ENCODE assay signal across 2 cellular contexts in the genomic region with DNA sequence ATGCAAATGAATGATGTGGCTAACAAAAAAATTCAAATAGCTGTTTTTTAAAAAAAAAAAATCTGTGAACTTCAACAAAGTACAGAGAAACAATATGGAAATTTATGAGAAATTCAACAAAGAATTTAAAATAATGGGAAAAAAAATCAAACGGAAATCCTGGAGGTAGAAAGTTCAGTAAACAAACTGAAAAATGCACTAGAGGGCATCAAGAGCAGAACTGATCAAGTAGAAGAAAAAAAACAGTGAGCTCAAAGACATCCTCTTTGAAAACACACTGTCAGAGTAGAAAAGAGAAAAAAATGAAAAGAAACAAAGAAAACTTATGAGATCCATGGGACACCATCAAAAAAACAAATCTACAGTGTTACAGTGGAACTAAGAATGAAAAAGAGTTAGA.
A peak's percentile ranks its signal among the peaks of the same experiment; 100 is the strongest.
DNase-seq lines count a peak whose midpoint lies in the region; ATAC-seq, FAIRE-seq and TF ChIP-seq lines count a peak whose summit lies in the region.
"Not testable (repeated sequence)": the region's sequence is repeated elsewhere in the genome, so short reads cannot be mapped to it uniquely, and the experiment has no call there.

No MANE protein-coding gene starts in this region.

- DNase-seq in K562 (ENCODE audit: extremely low read depth in 1 of 4, low spot score in 3 of 4); HepG2 (ENCODE audit: low spot score): not testable (repeated sequence)

- H3K4me1 ChIP-seq in K562 (replicated peaks in 1 of 2; ENCODE audit: control insufficient read depth in 2 of 2, insufficient read depth in 2 of 2, low read length in 2 of 2); HepG2 (ENCODE audit: insufficient read depth, low read length): not testable (repeated sequence)

- H3K4me2 ChIP-seq in K562 (ENCODE audit: insufficient read depth, low read length); HepG2 (ENCODE audit: low read depth, low read length): not testable (repeated sequence)

- not testable (repeated sequence) for H3K9me1 ChIP-seq in K562 (ENCODE audit: control insufficient read depth, insufficient read depth, low read length)

- not testable (repeated sequence) for H3K36me3 ChIP-seq in K562 (ENCODE audit: control insufficient read depth, insufficient read depth, low read length); HepG2 (replicated peaks in 1 of 2; ENCODE audit: control insufficient read depth in 1 of 2, insufficient read depth in 2 of 2, low read length in 2 of 2)

- H4K20me1 ChIP-seq in K562 (replicated peaks; ENCODE audit: control insufficient read depth, insufficient read depth, low read length); HepG2 (ENCODE audit: insufficient read depth, low read length): not testable (repeated sequence)

- WGBS in K562 (ENCODE audit: insufficient coverage, low coverage, missing lambda C conversion rate): 0% methylated on average over 1 of the region's 1 CpG
- 1% methylated on average over 1 of the region's 1 CpG for WGBS in HepG2 (ENCODE audit: low lambda C conversion rate)

- not testable (repeated sequence) for H3K79me2 ChIP-seq in K562 (ENCODE audit: control insufficient read depth, insufficient read depth, low read length); HepG2 (ENCODE audit: insufficient read depth, low read length)

- TF ChIP-seq EP300 in K562 (IDR thresholded peaks at IDR 0.05; ENCODE audit: low read length); HepG2 (IDR thresholded peaks at IDR 0.05; ENCODE audit: low read depth in 2 of 2, low read length in 2 of 2); HepG2 (CRISPR knock-in tag; IDR thresholded peaks at IDR 0.05; ENCODE audit: borderline replicate concordance): not testable (repeated sequence)

- not testable (repeated sequence) for TF ChIP-seq CTCF in K562 (IDR thresholded peaks at IDR 0.05 in 2 of 3, conservative IDR thresholded peaks at IDR 0.05 in 1 of 3; ENCODE audit: insufficient read depth in 2 of 3, low read depth in 1 of 3, low read length in 3 of 3); HepG2 (CRISPR knock-in tag; IDR thresholded peaks at IDR 0.05)

- not testable (repeated sequence) for H3K4me3 ChIP-seq in K562; HepG2 (replicated peaks in 1 of 3; ENCODE audit: insufficient read depth in 1 of 3, low read depth in 2 of 3, low read length in 3 of 3)

- intact Hi-C loops in K562 (cut with micrococcal nuclease); HepG2 (cut with micrococcal nuclease; ENCODE audit: unreplicated experiment): not testable (repeated sequence)

- not testable (repeated sequence) for BruUV-seq in K562 (replicated peaks; lab: Mats Ljungman, UMichigan); HepG2 (replicated peaks; lab: Mats Ljungman, UMichigan)

- in situ Hi-C loops in K562 (cut with MboI): loop anchor here (10.0 kb wide), 1 partner anchor 448 kb away; no protein-coding TSS in a partner anchor
- in situ Hi-C loops in HepG2 (cut with HindIII; ENCODE audit: extremely low pct_ligation_motif_present, low pct_unique_long_range_greater_than_20kb): not testable (repeated sequence)

- not testable (repeated sequence) for FAIRE-seq in K562 (lab: Jason Lieb, UNC); HepG2 (lab: Jason Lieb, UNC)

- not testable (repeated sequence) for H3K27me3 ChIP-seq in K562 (ENCODE audit: control insufficient read depth in 2 of 2, insufficient read depth in 2 of 2, low read length in 2 of 2); HepG2 (ENCODE audit: control insufficient read depth in 1 of 2, insufficient read depth in 2 of 2, low read length in 2 of 2)

- not testable (repeated sequence) for H3K9ac ChIP-seq in K562 (ENCODE audit: insufficient read depth in 1 of 2, low read depth in 2 of 2, low read length in 2 of 2); HepG2 (ENCODE audit: insufficient read depth, low read depth, low read length)

- H3K9me3 ChIP-seq in K562 (replicated peaks; ENCODE audit: control insufficient read depth, insufficient read depth, low read depth, low read length): not testable (repeated sequence)
- H3K9me3 ChIP-seq in HepG2 (ENCODE audit: low read length): peaks cover 53% of the 10 kb centered on the region

- not testable (repeated sequence) for ATAC-seq in K562, HepG2

- CTCF ChIA-PET in K562 (lab: Yijun Ruan, JAX; ENCODE audit: low intra/inter-chr PET ratio); HepG2 (lab: Yijun Ruan, JAX; ENCODE audit: low intra/inter-chr PET ratio, low total read pairs): not testable (repeated sequence)

- not testable (repeated sequence) for H2AFZ ChIP-seq in K562 (ENCODE audit: low read depth, low read length); HepG2 (ENCODE audit: low read length)

- not testable (repeated sequence) for TF ChIP-seq RAD21 in K562 (CRISPR knock-in tag; conservative IDR thresholded peaks at IDR 0.05 in 1 of 2, IDR thresholded peaks at IDR 0.05 in 1 of 2); HepG2 (CRISPR knock-in tag; IDR thresholded peaks at IDR 0.05)

- POLR2A ChIA-PET in K562 (lab: Yijun Ruan, JAX); HepG2 (lab: Yijun Ruan, JAX): not testable (repeated sequence)

- TF ChIP-seq POLR2A in K562 (conservative IDR thresholded peaks at IDR 0.05); HepG2 (IDR thresholded peaks at IDR 0.05; ENCODE audit: insufficient read depth in 1 of 2, low read depth in 2 of 2, low read length in 2 of 2): not testable (repeated sequence)

- not testable (repeated sequence) for H3K27ac ChIP-seq in K562 (ENCODE audit: extremely low read depth, low read depth, low read length); HepG2 (ENCODE audit: extremely low read length, insufficient read depth, low read length)

TF ChIP-seq in K562, 482 proteins besides CTCF, POLR2A, EP300 and RAD21:
- TF ChIP-seq ZNF583 (CRISPR knock-in tag; IDR thresholded peaks at IDR 0.05): peak; percentile 96
- peak; percentile 47; the same call in 1 of the 2 replicates for TF ChIP-seq TRIM28 (IDR thresholded peaks at IDR 0.05)
- 0 out of 4 replicates have a peak, but pooled peaks of 1 of the 2 experiments have one; percentile 25 for TF ChIP-seq TRIM24 (IDR thresholded peaks at IDR 0.05)
- peak in 1 of 2 experiments; percentile 75; a peak in 2 of 3 replicates for TF ChIP-seq CBX3 (IDR thresholded peaks at IDR 0.05; ENCODE audit: borderline replicate concordance in 1 of 2, low read length in 2 of 2)
- TF ChIP-seq ZNF384 (IDR thresholded peaks at IDR 0.05; ENCODE audit: low read depth, low read length): peak; percentile 52; the same call in 1 of the 2 replicates
- TF ChIP-seq CBX5 (IDR thresholded peaks at IDR 0.05; ENCODE audit: borderline replicate concordance, low read depth): peak; percentile 91
- TF ChIP-seq CBX1 (IDR thresholded peaks at IDR 0.05; ENCODE audit: low read depth): 0 out of 2 replicates have a peak, but pooled peaks have one; percentile 28
- TF ChIP-seq, protein P1, sequence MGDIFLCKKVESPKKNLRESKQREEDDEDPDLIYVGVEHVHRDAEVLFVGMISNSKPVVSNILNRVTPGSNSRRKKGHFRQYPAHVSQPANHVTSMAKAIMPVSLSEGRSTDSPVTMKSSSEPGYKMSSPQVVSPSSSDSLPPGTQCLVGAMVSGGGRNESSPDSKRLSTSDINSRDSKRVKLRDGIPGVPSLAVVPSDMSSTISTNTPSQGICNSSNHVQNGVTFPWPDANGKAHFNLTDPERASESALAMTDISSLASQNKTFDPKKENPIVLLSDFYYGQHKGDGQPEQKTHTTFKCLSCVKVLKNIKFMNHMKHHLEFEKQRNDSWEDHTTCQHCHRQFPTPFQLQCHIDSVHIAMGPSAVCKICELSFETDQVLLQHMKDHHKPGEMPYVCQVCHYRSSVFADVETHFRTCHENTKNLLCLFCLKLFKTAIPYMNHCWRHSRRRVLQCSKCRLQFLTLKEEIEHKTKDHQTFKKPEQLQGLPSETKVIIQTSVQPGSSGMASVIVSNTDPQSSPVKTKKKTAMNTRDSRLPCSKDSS (IDR thresholded peaks at IDR 0.05; ENCODE audit: low read depth, partially characterized antibody): peak; percentile 34

TF ChIP-seq in HepG2, 621 proteins besides CTCF, POLR2A, EP300 and RAD21:
- peak; percentile 99 for TF ChIP-seq ZNF160 (CRISPR knock-in tag; IDR thresholded peaks at IDR 0.05)
